9 cellular contexts compared by ENCODE assay signal in genomic region chr19:34366670-34367423, GRCh38. TPM values are rescaled to one million over a fixed set of nuclear protein-coding genes. Genes with fewer than 3 reads are reported as not detected.
DNase-seq lines count a peak whose midpoint lies in the region; ATAC-seq and TF ChIP-seq lines count a peak whose summit lies in the region.
"Had no signal": no experiment of that assay in that cellular context is flagged by ENCODE, and none has a peak within 500 bp of the region (broad histone marks: within the 10 kb centered on the region; RNA-seq: fewer than 3 reads in every experiment).

No MANE protein-coding gene starts in this region.

- H3K27me3 ChIP-seq in heart left ventricle, result no peaks in the 10 kb centered on the region
- no peaks in the 10 kb centered on the region for H3K27me3 ChIP-seq in right atrium auricular region

- H3K9me3 Mint-ChIP-seq in activated B cell treated with CpG ODN at 0.5 μM for 24 hours (no peaks in the 10 kb centered on the region), type B pancreatic cell (no peaks in the 10 kb centered on the region)

- H3K27ac ChIP-seq in heart left ventricle (peak overlapping the region in 6 of 12 donors; percentile 1 to 97 (median 62)), right atrium auricular region (peak overlapping the region in 1 of 2 donors; percentile 83)

- H3K36me3 ChIP-seq in heart left ventricle (peaks cover 0 to 55% (median 50%) of the 10 kb centered on the region in 9 donors), right atrium auricular region (peaks cover 42% of the 10 kb centered on the region)

- no peaks in the 10 kb centered on the region for H3K9me3 ChIP-seq in heart left ventricle
- H3K9me3 ChIP-seq in right atrium auricular region, result no peaks in the 10 kb centered on the region

- H3K4me1 Mint-ChIP-seq in activated B cell treated with CpG ODN at 0.5 μM for 24 hours (peaks cover 23% of the 10 kb centered on the region), type B pancreatic cell (ENCODE audit: unreplicated experiment) (peaks cover 21% of the 10 kb centered on the region)

- H3K36me3 Mint-ChIP-seq in activated B cell treated with CpG ODN at 0.5 μM for 24 hours (ENCODE audit: low read depth) (peaks cover 43% of the 10 kb centered on the region), type B pancreatic cell (peaks cover 20% of the 10 kb centered on the region)

- peaks cover 14 to 62% (median 36%) of the 10 kb centered on the region in 12 donors for H3K4me1 ChIP-seq in heart left ventricle
- H3K4me1 ChIP-seq in right atrium auricular region, result peaks cover 0 to 50% of the 10 kb centered on the region in 2 donors

- TF ChIP-seq CTCF in heart left ventricle (IDR thresholded peaks at IDR 0.05), result no peak
- no peak for TF ChIP-seq CTCF in right atrium auricular region (IDR thresholded peaks at IDR 0.05)
- TF ChIP-seq CTCF in activated B cell treated with CpG ODN at 0.5 μM for 24 hours (IDR thresholded peaks at IDR 0.05), result no peak
- TF ChIP-seq CTCF in type B pancreatic cell (conservative IDR thresholded peaks at IDR 0.05), result no peak

- POLR2A ChIA-PET in activated B cell treated with CpG ODN at 0.5 μM for 24 hours (lab: Charles Lee), result interaction anchor here (1.1 kb wide), 1 partner anchor 18 kb away, joined by 6 read pairs; no protein-coding TSS in a partner anchor

- H3K27ac Mint-ChIP-seq in activated B cell treated with CpG ODN at 0.5 μM for 24 hours, result no peak overlapping the region
- H3K27ac Mint-ChIP-seq in type B pancreatic cell, result peak overlapping the region; percentile 13

- H3K27me3 Mint-ChIP-seq in activated B cell treated with CpG ODN at 0.5 μM for 24 hours (no peaks in the 10 kb centered on the region), type B pancreatic cell (no peaks in the 10 kb centered on the region)

- no peak for TF ChIP-seq POLR2A in heart left ventricle (IDR thresholded peaks at IDR 0.05)

- 64 to 86% (median 70%) methylated on average over 6 to 9 of the region's 9 CpGs for WGBS in heart left ventricle, 4 donors

- intact Hi-C loops in heart left ventricle (cut with DNase I) (no loop called here), activated B cell treated with CpG ODN at 0.5 μM for 24 hours (cut with micrococcal nuclease) (loop anchor here (10.0 kb wide), 1 partner anchor 992 kb away; the partner anchor contains the start of gene CEBPG)

- DNase-seq in heart left ventricle (no peak), right atrium auricular region (ENCODE audit: low spot score) (no peak), activated B cell treated with CpG ODN at 0.5 μM for 24 hours (no peak), hepatic stellate cell (ENCODE audit: low spot score) (peak; percentile 60), type B pancreatic cell (ENCODE audit: extremely low spot score, unreplicated experiment) (no peak), NCI-H524 (lab: John Stamatoyannopoulos, UW) (no peak)
- DNase-seq: NCI-H1092 had no signal

- CTCF ChIA-PET in activated B cell treated with CpG ODN at 0.5 μM for 24 hours (lab: Charles Lee), result no interaction called here

- ATAC-seq in heart left ventricle, result no peak
- no peak for ATAC-seq in activated B cell treated with CpG ODN at 0.5 μM for 24 hours (ENCODE audit: low read depth)
- no peak for ATAC-seq in GM18858 (IDR thresholded peaks at IDR 0.05; ENCODE audit: unreplicated experiment)
- no peak for ATAC-seq in GM18517 (IDR thresholded peaks at IDR 0.05; ENCODE audit: unreplicated experiment)

- H3K4me3 ChIP-seq in heart left ventricle (peak overlapping the region in 9 of 12 donors; percentile 85 to 99 (median 94)), right atrium auricular region (peak overlapping the region in 1 of 2 donors; percentile 75)

- peak overlapping the region; percentile 95 for H3K4me3 Mint-ChIP-seq in activated B cell treated with CpG ODN at 0.5 μM for 24 hours
- peak overlapping the region; percentile 97 for H3K4me3 Mint-ChIP-seq in type B pancreatic cell

RNA-seq across cellular contexts. Expression of gene GPI, which starts 1.9 kb away (rescaled TPM):
- total RNA-seq in heart left ventricle (100 to 1,000 TPM; 359 to 764 (median 549) TPM), right atrium auricular region (100 to 1,000 TPM; 340 to 413 TPM), activated B cell treated with CpG ODN at 0.5 μM for 24 hours (144 and 151 TPM in 2 replicates), type B pancreatic cell (ENCODE audit: low replicate concordance) (241 and 297 TPM in 2 replicates)
- polyA plus RNA-seq in heart left ventricle, result 100 to 1,000 TPM; 233 to 284 TPM

RNA-seq across cellular contexts. Expression of gene PDCD2L, which starts 37.4 kb away (rescaled TPM):
- total RNA-seq in heart left ventricle (10 to 100 TPM in 4 of 9 donors, 1 to 10 TPM in 5; 6.2 to 16.7 (median 8.0) TPM), right atrium auricular region (10 to 100 TPM in 1 of 2 donors, 1 to 10 TPM in 1; 9.5 to 14.0 TPM), activated B cell treated with CpG ODN at 0.5 μM for 24 hours (13.4 and 18.6 TPM in 2 replicates), type B pancreatic cell (ENCODE audit: low replicate concordance) (10.1 and 13.3 TPM in 2 replicates)
- 10 to 100 TPM in 1 of 2 donors, 1 to 10 TPM in 1; 8.0 to 14.9 TPM for polyA plus RNA-seq in heart left ventricle
